13 cellular contexts compared by ENCODE assay signal in the genomic region with DNA sequence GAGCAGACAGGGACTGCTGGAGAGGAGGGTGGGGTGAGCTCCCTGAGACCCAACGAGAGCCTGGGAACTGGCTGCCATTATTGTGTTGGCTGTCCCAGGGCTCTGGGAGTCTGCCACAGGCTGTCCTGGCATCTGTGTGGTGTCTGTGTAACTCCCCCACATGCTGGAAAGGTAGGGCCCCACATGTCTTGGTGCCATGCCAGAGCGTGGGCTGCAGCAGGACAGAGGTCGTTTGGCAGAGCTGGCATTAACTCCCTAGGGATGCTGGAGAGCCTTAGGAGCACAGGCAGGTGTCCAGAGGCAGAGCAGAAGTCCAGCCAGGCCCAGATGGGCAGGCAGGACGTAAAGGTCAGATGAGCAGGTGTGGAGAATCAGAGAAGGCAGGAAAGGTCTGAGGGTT. TPM values are rescaled to one million over a fixed set of nuclear protein-coding genes. Genes with fewer than 3 reads are reported as not detected.
"Had no signal": no experiment of that assay in that cellular context is flagged by ENCODE, and none has a peak within 500 bp of the region (broad histone marks: within the 10 kb centered on the region; RNA-seq: fewer than 3 reads in every experiment).

No MANE protein-coding gene starts in this region.

- H3K9me3 ChIP-seq: suprapubic skin had no signal

- DNase-seq: activated CD4-positive, alpha-beta T cell treated with anti-CD3 and anti-CD28 coated beads, Interleukin-2, amount 50 U/mL, for 1 hour; amygdala; cerebellar nuclear complex; effector memory CD8-positive, alpha-beta T cell; stimulated activated CD4-positive, alpha-beta T cell treated with anti-CD3 and anti-CD28 coated beads, Interleukin-2, amount 100 ng/mL, for 24 hours; stimulated activated naive CD4-positive, alpha-beta T cell; T-helper 2 cell had no signal

- H3K27me3 Mint-ChIP-seq: brain had no signal

- H3K4me3 Mint-ChIP-seq: dendritic cell treated with granulocyte-macrophage colony-stimulating factor and Interleukin-4, amounts not matched to agents 40 ng/mL and 50 ng/mL, for 4 days; effector memory CD8-positive, alpha-beta T cell had no signal

- H3K27ac Mint-ChIP-seq: activated naive CD4-positive, alpha-beta T cell treated with anti-CD3 and anti-CD28 coated beads, Interleukin-2, amount 50 U/mL, for 72 hours; activated T-helper 2 cell treated with anti-CD3 and anti-CD28 coated beads, Interferon-gamma antibody, Interleukin-2, Interleukin-4, amounts not matched to agents 10 μg/mL and 5 μg/mL and 100 μg/mL, durations not matched to agents 14 hours and 24 hours and 36 hours; dendritic cell treated with granulocyte-macrophage colony-stimulating factor and Interleukin-4, amounts not matched to agents 40 ng/mL and 50 ng/mL, for 4 days; effector memory CD8-positive, alpha-beta T cell had no signal

- H3K9me3 Mint-ChIP-seq: activated naive CD4-positive, alpha-beta T cell treated with anti-CD3 and anti-CD28 coated beads, Interleukin-2, amount 50 U/mL, for 72 hours; activated T-helper 2 cell treated with anti-CD3 and anti-CD28 coated beads, Interferon-gamma antibody, Interleukin-2, Interleukin-4, amounts not matched to agents 10 μg/mL and 5 μg/mL and 100 μg/mL, durations not matched to agents 14 hours and 24 hours and 36 hours; brain; dendritic cell treated with granulocyte-macrophage colony-stimulating factor and Interleukin-4, amounts not matched to agents 40 ng/mL and 50 ng/mL, for 4 days; effector memory CD8-positive, alpha-beta T cell had no signal

- ATAC-seq: activated naive CD4-positive, alpha-beta T cell treated with anti-CD3 and anti-CD28 coated beads, Interleukin-2, amount 50 U/mL, for 72 hours; effector memory CD8-positive, alpha-beta T cell; sciatic nerve had no signal

- H3K36me3 Mint-ChIP-seq: activated naive CD4-positive, alpha-beta T cell treated with anti-CD3 and anti-CD28 coated beads, Interleukin-2, amount 50 U/mL, for 72 hours had no signal

- H3K27me3 ChIP-seq: suprapubic skin had no signal

- H3K4me3 ChIP-seq: suprapubic skin had no signal

RNA-seq across cellular contexts. Expression of a gene that starts 9.7 kb away (rescaled TPM):
- total RNA-seq: activated naive CD4-positive, alpha-beta T cell treated with anti-CD3 and anti-CD28 coated beads, Interleukin-2, amount 50 U/mL, for 72 hours had no signal
